ENCODE assay signal across 9 cellular contexts in genomic region chr19:8333771-8334457, GRCh38. TPM values are rescaled to one million over a fixed set of nuclear protein-coding genes. Genes with fewer than 3 reads are reported as not detected.
A peak's percentile ranks its signal among the peaks of the same experiment; 100 is the strongest.
DNase-seq lines count a peak whose midpoint lies in the region; ATAC-seq, FAIRE-seq and TF ChIP-seq lines count a peak whose summit lies in the region.
"Had no signal": no experiment of that assay in that cellular context is flagged by ENCODE, and none has a peak within 500 bp of the region (broad histone marks: within the 10 kb centered on the region; RNA-seq: fewer than 3 reads in every experiment).

No MANE protein-coding gene starts in this region.

- WGBS in A549 (ENCODE audit: missing lambda C conversion rate) = 53% methylated on average over 18 of the region's 47 CpGs

- peaks cover 37% of the 10 kb centered on the region for H3K27me3 ChIP-seq in NT2/D1 (ENCODE audit: insufficient read depth, insufficient read length)
- peaks cover 68% of the 10 kb centered on the region for H3K27me3 ChIP-seq in iPS-20b (ENCODE audit: insufficient read depth, low read length)
- H3K27me3 ChIP-seq in Peyer's patch = peaks cover 0 to 21% of the 10 kb centered on the region in 2 donors

- H3K4me1 ChIP-seq in A549 (peaks cover 7% of the 10 kb centered on the region; the same call in 2 of the 3 replicates), NT2/D1 (ENCODE audit: insufficient read depth, insufficient read length) (peaks cover 18% of the 10 kb centered on the region), iPS-20b (ENCODE audit: insufficient read depth, low read length) (peaks cover 5% of the 10 kb centered on the region; the same call in 1 of the 2 replicates), Peyer's patch (peaks cover 0 to 26% (median 7%) of the 10 kb centered on the region in 4 donors)

- TF ChIP-seq RAD21 in A549 (conservative IDR thresholded peaks at IDR 0.05 in 1 of 2, IDR thresholded peaks at IDR 0.05 in 1 of 2) = no peak

- H3K9me3 ChIP-seq in A549 (no peaks in the 10 kb centered on the region), NT2/D1 (ENCODE audit: insufficient read depth, low read length) (no peaks in the 10 kb centered on the region), iPS-20b (ENCODE audit: insufficient read depth, low read depth, low read length) (no peaks in the 10 kb centered on the region), Peyer's patch (no peaks in the 10 kb centered on the region)

- TF ChIP-seq EP300 in A549 (IDR thresholded peaks at IDR 0.05) = no peak

- DNase-seq in A549 (ENCODE audit: low read depth in 1 of 2, low spot score in 1 of 2) (no peak), ELF-1 (ENCODE audit: low read depth, low spot score) (peak; percentile 56), NT2/D1 (ENCODE audit: low read depth, low spot score) (no peak), Peyer's patch (no peak)
- DNase-seq in stimulated activated CD8-positive, alpha-beta memory T cell treated with anti-CD3 and anti-CD28 coated beads, Interleukin-4, amount 100 ng/mL, for 48 hours = no peak

- peak overlapping the region; percentile 56 for H3K4me3 ChIP-seq in A549
- peak overlapping the region; percentile 54 for H3K4me3 ChIP-seq in NT2/D1 (ENCODE audit: insufficient read length, low read depth)
- peak overlapping the region; percentile 53 for H3K4me3 ChIP-seq in iPS-20b (ENCODE audit: low read length)
- no peak overlapping the region for H3K4me3 ChIP-seq in Peyer's patch
- H3K4me3 ChIP-seq: K562 had no signal

- POLR2A ChIA-PET in A549 (lab: Yijun Ruan, JAX) = interaction anchor here (0.6 to 2.9 kb wide), 3 partner anchors 10 to 35 kb away, joined by 4 to 20 read pairs (median 17); partner anchors contain the start of genes NDUFA7 and RPS28

- no peak for TF ChIP-seq POLR2A in A549 (IDR thresholded peaks at IDR 0.05; ENCODE audit: low read length)
- no peak for TF ChIP-seq POLR2A in Peyer's patch (IDR thresholded peaks at IDR 0.05)

- H3K27ac ChIP-seq in A549 (peak overlapping the region; percentile 89 to 95; a peak in 5 of 6 replicates), iPS-20b (ENCODE audit: low read length) (no peak overlapping the region), Peyer's patch (no peak overlapping the region)

- CTCF ChIA-PET in A549 (lab: Yijun Ruan, JAX) = interaction anchor here (0.9 to 4.7 kb wide), 8 partner anchors 8 to 247 kb away, joined by 4 to 29 read pairs (median 8); partner anchors contain the start of gene KANK3

- FAIRE-seq in A549 (lab: Jason Lieb, UNC) = no peak
- FAIRE-seq: K562 had no signal

- no peak for TF ChIP-seq CTCF in A549 (IDR thresholded peaks at IDR 0.05)
- no peak for TF ChIP-seq CTCF in Peyer's patch (IDR thresholded peaks at IDR 0.05)

- H3K9ac ChIP-seq in NT2/D1 (ENCODE audit: insufficient read length, low read depth) (peak overlapping the region; percentile 80), iPS-20b (ENCODE audit: low read depth, low read length) (no peak overlapping the region)

- H3K4me2 ChIP-seq in A549 = peak overlapping the region; percentile 95

- ATAC-seq in A549 (no peak), GM18868 (IDR thresholded peaks at IDR 0.05; ENCODE audit: unreplicated experiment) (no peak), HG03460 (IDR thresholded peaks at IDR 0.05; ENCODE audit: unreplicated experiment) (no peak)
- ATAC-seq: K562 had no signal

- no peaks in the 10 kb centered on the region for H3K36me3 ChIP-seq in NT2/D1 (ENCODE audit: insufficient read depth, insufficient read length, low read length)
- no peaks in the 10 kb centered on the region for H3K36me3 ChIP-seq in iPS-20b (ENCODE audit: insufficient read depth, low read depth, low read length)
- H3K36me3 ChIP-seq in Peyer's patch = no peaks in the 10 kb centered on the region

TF ChIP-seq in A549, 52 proteins besides CTCF, POLR2A, EP300 and RAD21 (continues in another document):
- TF ChIP-seq EHF (CRISPR knock-in tag; IDR thresholded peaks at IDR 0.05) (no peak), RARB (CRISPR knock-in tag; IDR thresholded peaks at IDR 0.05) (no peak), HEYL (CRISPR knock-in tag; IDR thresholded peaks at IDR 0.05) (no peak), NPAS2 (CRISPR knock-in tag; IDR thresholded peaks at IDR 0.05; ENCODE audit: borderline replicate concordance) (no peak), EHMT2 (IDR thresholded peaks at IDR 0.05; ENCODE audit: low read depth) (no peak), KDM1A (IDR thresholded peaks at IDR 0.05; ENCODE audit: low read depth) (no peak), HOXB5 (CRISPR knock-in tag; IDR thresholded peaks at IDR 0.05) (no peak), SREBF2 (IDR thresholded peaks at IDR 0.05) (no peak), HOXB13 (CRISPR knock-in tag; IDR thresholded peaks at IDR 0.05; ENCODE audit: low read depth) (no peak), FOSL2 (IDR thresholded peaks at IDR 0.05) (no peak), FOSL2 (CRISPR knock-in tag; IDR thresholded peaks at IDR 0.05) (no peak)
- TF ChIP-seq, protein P1, sequence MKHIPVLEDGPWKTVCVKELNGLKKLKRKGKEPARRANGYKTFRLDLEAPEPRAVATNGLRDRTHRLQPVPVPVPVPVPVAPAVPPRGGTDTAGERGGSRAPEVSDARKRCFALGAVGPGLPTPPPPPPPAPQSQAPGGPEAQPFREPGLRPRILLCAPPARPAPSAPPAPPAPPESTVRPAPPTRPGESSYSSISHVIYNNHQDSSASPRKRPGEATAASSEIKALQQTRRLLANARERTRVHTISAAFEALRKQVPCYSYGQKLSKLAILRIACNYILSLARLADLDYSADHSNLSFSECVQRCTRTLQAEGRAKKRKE (CRISPR knock-in tag; IDR thresholded peaks at IDR 0.05; ENCODE audit: low read depth) = no peak
- TF ChIP-seq, protein P2, sequence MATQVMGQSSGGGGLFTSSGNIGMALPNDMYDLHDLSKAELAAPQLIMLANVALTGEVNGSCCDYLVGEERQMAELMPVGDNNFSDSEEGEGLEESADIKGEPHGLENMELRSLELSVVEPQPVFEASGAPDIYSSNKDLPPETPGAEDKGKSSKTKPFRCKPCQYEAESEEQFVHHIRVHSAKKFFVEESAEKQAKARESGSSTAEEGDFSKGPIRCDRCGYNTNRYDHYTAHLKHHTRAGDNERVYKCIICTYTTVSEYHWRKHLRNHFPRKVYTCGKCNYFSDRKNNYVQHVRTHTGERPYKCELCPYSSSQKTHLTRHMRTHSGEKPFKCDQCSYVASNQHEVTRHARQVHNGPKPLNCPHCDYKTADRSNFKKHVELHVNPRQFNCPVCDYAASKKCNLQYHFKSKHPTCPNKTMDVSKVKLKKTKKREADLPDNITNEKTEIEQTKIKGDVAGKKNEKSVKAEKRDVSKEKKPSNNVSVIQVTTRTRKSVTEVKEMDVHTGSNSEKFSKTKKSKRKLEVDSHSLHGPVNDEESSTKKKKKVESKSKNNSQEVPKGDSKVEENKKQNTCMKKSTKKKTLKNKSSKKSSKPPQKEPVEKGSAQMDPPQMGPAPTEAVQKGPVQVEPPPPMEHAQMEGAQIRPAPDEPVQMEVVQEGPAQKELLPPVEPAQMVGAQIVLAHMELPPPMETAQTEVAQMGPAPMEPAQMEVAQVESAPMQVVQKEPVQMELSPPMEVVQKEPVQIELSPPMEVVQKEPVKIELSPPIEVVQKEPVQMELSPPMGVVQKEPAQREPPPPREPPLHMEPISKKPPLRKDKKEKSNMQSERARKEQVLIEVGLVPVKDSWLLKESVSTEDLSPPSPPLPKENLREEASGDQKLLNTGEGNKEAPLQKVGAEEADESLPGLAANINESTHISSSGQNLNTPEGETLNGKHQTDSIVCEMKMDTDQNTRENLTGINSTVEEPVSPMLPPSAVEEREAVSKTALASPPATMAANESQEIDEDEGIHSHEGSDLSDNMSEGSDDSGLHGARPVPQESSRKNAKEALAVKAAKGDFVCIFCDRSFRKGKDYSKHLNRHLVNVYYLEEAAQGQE (IDR thresholded peaks at IDR 0.05) = no peak
- TF ChIP-seq, protein P3, sequence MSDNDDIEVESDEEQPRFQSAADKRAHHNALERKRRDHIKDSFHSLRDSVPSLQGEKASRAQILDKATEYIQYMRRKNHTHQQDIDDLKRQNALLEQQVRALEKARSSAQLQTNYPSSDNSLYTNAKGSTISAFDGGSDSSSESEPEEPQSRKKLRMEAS (IDR thresholded peaks at IDR 0.05) = no peak

RNA-seq across cellular contexts. Expression of gene KANK3, which starts 9.1 kb away (rescaled TPM):
- 1.0 and 1.2 TPM in 2 replicates for polyA plus RNA-seq in A549 (2011; rRNA removed)
- 2.1 and 2.8 TPM in 2 replicates for polyA plus RNA-seq in A549 (2012; cell fraction: cytosol; rRNA removed)
- polyA plus RNA-seq in A549 (2012; cell fraction: nucleus; rRNA removed) = 4.1 and 5.7 TPM in 2 replicates
- 1.5 to 1.6 TPM (median 1.5 TPM) in 3 replicates for polyA plus RNA-seq in A549 (2017; fragmentation: RNase III; extraction: RNeasy Plus Mini Kit Qiagen cat#74134 plus additional on column Dnase treatment)
- polyA minus RNA-seq in A549 (2011; rRNA and poly(A)+ RNA removed) = 1.2 and 1.5 TPM in 2 replicates
- 10 to 100 TPM in 1 of 4 donors, 1 to 10 TPM in 3; 3.0 to 16.5 (median 7.8) TPM for total RNA-seq in Peyer's patch

RNA-seq across cellular contexts. Expression of gene RPS28, which starts 12.6 kb away (rescaled TPM):
- polyA plus RNA-seq in A549 (2011; rRNA removed) (374 and 406 TPM in 2 replicates), A549 (2017; fragmentation: RNase III; extraction: RNeasy Plus Mini Kit Qiagen cat#74134 plus additional on column Dnase treatment) (399 to 449 TPM (median 404 TPM) in 3 replicates)
- polyA plus RNA-seq in A549 (2012; cell fraction: cytosol; rRNA removed) = 710 and 713 TPM in 2 replicates
- 369 and 438 TPM in 2 replicates for polyA plus RNA-seq in A549 (2012; cell fraction: nucleus; rRNA removed)
- 95.9 and 197 TPM in 2 replicates for polyA minus RNA-seq in A549 (2011; rRNA and poly(A)+ RNA removed)
- 100 to 1,000 TPM; 306 to 519 (median 393) TPM for total RNA-seq in Peyer's patch

RNA-seq across cellular contexts. Expression of gene NDUFA7, which starts 12.7 kb away (rescaled TPM):
- polyA plus RNA-seq in A549 (2011; rRNA removed) = 29.7 and 44.5 TPM in 2 replicates
- polyA plus RNA-seq in A549 (2012; cell fraction: cytosol; rRNA removed) = 88.3 and 93.3 TPM in 2 replicates
- 74.6 and 91.8 TPM in 2 replicates for polyA plus RNA-seq in A549 (2012; cell fraction: nucleus; rRNA removed)
- 29.0 to 44.0 TPM (median 40.2 TPM) in 3 replicates for polyA plus RNA-seq in A549 (2017; fragmentation: RNase III; extraction: RNeasy Plus Mini Kit Qiagen cat#74134 plus additional on column Dnase treatment)
- polyA minus RNA-seq in A549 (2011; rRNA and poly(A)+ RNA removed) = 35.1 and 58.5 TPM in 2 replicates
- 10 to 100 TPM in 3 of 4 donors, not detected in 1; 24.6 to 43.4 (median 38.5) TPM for total RNA-seq in Peyer's patch

RNA-seq across cellular contexts. Expression of gene CD320, which starts 25.8 kb away (rescaled TPM):
- 27.4 and 28.8 TPM in 2 replicates for polyA plus RNA-seq in A549 (2011; rRNA removed)
- 130 and 158 TPM in 2 replicates for polyA plus RNA-seq in A549 (2012; cell fraction: cytosol; rRNA removed)
- polyA plus RNA-seq in A549 (2012; cell fraction: nucleus; rRNA removed) = 175 and 229 TPM in 2 replicates
- 51.9 to 54.2 TPM (median 54.1 TPM) in 3 replicates for polyA plus RNA-seq in A549 (2017; fragmentation: RNase III; extraction: RNeasy Plus Mini Kit Qiagen cat#74134 plus additional on column Dnase treatment)
- 11.4 and 16.0 TPM in 2 replicates for polyA minus RNA-seq in A549 (2011; rRNA and poly(A)+ RNA removed)
- total RNA-seq in Peyer's patch = 10 to 100 TPM; 12.7 to 26.4 (median 18.2) TPM

RNA-seq across cellular contexts. Expression of gene ANGPTL4, which starts 30.0 kb away (rescaled TPM):
- polyA plus RNA-seq in A549 (2011; rRNA removed) = 30.8 and 32.6 TPM in 2 replicates
- 48.7 and 67.4 TPM in 2 replicates for polyA plus RNA-seq in A549 (2012; cell fraction: cytosol; rRNA removed)
- polyA plus RNA-seq in A549 (2012; cell fraction: nucleus; rRNA removed) = 203 and 238 TPM in 2 replicates
- 12.3 to 18.1 TPM (median 15.1 TPM) in 3 replicates for polyA plus RNA-seq in A549 (2017; fragmentation: RNase III; extraction: RNeasy Plus Mini Kit Qiagen cat#74134 plus additional on column Dnase treatment)
- 15.6 and 19.4 TPM in 2 replicates for polyA minus RNA-seq in A549 (2011; rRNA and poly(A)+ RNA removed)
- 10 to 100 TPM; 22.6 to 82.1 (median 29.9) TPM for total RNA-seq in Peyer's patch

Comparison
In these comparisons a context has a peak if more than half of its experiments do, and no peak if none do; other contexts are left out.
1. H3K27ac ChIP-seq: peak in A549 (2 of 2); none in iPS-20b (single experiment) and Peyer's patch (0 of 4).
2. H3K4me3 ChIP-seq: peak in A549 (single experiment), NT2/D1 (single experiment) and iPS-20b (single experiment); none in Peyer's patch (0 of 4).